In the genomic region with DNA sequence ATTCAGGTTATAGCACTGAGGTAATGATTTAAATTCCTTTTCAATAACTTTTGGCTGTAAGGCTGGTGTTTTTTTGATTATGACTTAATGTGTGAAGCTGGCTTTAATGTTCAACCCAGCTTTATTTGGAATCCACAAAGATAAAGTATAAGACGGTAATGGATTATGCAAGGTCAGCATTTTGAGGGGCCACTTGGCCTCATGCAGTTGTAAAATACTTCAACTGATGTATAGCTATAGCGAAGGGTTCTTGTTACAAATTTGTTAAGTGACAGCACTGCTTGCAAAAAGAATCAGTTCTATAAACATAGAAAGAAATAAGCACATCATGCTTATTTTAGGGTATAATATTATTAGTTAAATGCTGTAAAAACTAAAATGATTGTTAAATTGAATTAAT, we compare ENCODE assay signal across 3 cellular contexts.
TF ChIP-seq lines count a peak whose summit lies in the region.

No MANE protein-coding gene starts in this region.

TF ChIP-seq in HepG2, 621 proteins besides CTCF, POLR2A, EP300 and RAD21:
- TF ChIP-seq MAFF (IDR thresholded peaks at IDR 0.05; ENCODE audit: low read depth, low read length) (peak; percentile 100), MAFK (conservative IDR thresholded peaks at IDR 0.05 in 1 of 2, IDR thresholded peaks at IDR 0.05 in 1 of 2; ENCODE audit: low read length in 2 of 2) (peak; percentile 99 to 100)
- TF ChIP-seq, protein P1, sequence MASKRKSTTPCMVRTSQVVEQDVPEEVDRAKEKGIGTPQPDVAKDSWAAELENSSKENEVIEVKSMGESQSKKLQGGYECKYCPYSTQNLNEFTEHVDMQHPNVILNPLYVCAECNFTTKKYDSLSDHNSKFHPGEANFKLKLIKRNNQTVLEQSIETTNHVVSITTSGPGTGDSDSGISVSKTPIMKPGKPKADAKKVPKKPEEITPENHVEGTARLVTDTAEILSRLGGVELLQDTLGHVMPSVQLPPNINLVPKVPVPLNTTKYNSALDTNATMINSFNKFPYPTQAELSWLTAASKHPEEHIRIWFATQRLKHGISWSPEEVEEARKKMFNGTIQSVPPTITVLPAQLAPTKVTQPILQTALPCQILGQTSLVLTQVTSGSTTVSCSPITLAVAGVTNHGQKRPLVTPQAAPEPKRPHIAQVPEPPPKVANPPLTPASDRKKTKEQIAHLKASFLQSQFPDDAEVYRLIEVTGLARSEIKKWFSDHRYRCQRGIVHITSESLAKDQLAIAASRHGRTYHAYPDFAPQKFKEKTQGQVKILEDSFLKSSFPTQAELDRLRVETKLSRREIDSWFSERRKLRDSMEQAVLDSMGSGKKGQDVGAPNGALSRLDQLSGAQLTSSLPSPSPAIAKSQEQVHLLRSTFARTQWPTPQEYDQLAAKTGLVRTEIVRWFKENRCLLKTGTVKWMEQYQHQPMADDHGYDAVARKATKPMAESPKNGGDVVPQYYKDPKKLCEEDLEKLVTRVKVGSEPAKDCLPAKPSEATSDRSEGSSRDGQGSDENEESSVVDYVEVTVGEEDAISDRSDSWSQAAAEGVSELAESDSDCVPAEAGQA (IDR thresholded peaks at IDR 0.05; ENCODE audit: low read depth), result no peak
- TF ChIP-seq, protein P1 (CRISPR knock-in tag; IDR thresholded peaks at IDR 0.05; ENCODE audit: borderline replicate concordance), result no peak

TF ChIP-seq in HEK293T, 16 proteins besides CTCF, POLR2A, EP300 and RAD21:
- TF ChIP-seq ZNF384 (IDR thresholded peaks at IDR 0.05) (no peak), BHLHE40 (IDR thresholded peaks at IDR 0.05; ENCODE audit: borderline replicate concordance) (no peak), TARDBP (IDR thresholded peaks at IDR 0.05) (no peak)
- TF ChIP-seq, protein P2, sequence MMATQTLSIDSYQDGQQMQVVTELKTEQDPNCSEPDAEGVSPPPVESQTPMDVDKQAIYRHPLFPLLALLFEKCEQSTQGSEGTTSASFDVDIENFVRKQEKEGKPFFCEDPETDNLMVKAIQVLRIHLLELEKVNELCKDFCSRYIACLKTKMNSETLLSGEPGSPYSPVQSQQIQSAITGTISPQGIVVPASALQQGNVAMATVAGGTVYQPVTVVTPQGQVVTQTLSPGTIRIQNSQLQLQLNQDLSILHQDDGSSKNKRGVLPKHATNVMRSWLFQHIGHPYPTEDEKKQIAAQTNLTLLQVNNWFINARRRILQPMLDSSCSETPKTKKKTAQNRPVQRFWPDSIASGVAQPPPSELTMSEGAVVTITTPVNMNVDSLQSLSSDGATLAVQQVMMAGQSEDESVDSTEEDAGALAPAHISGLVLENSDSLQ (IDR thresholded peaks at IDR 0.05), result 0 out of 2 replicates have a peak, but pooled peaks have one; percentile 18

TF ChIP-seq in K562, 482 proteins besides CTCF, POLR2A, EP300 and RAD21:
- TF ChIP-seq, protein P3, sequence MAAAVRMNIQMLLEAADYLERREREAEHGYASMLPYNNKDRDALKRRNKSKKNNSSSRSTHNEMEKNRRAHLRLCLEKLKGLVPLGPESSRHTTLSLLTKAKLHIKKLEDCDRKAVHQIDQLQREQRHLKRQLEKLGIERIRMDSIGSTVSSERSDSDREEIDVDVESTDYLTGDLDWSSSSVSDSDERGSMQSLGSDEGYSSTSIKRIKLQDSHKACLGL (CRISPR knock-in tag; IDR thresholded peaks at IDR 0.05; ENCODE audit: borderline replicate concordance, poor library complexity, severe bottlenecking), result no peak
- TF ChIP-seq MAFG (tag; conservative IDR thresholded peaks at IDR 0.05), result peak; percentile 69
- TF ChIP-seq MAFK (IDR thresholded peaks at IDR 0.05; ENCODE audit: low read length), result peak; percentile 96
- TF ChIP-seq, protein P4, sequence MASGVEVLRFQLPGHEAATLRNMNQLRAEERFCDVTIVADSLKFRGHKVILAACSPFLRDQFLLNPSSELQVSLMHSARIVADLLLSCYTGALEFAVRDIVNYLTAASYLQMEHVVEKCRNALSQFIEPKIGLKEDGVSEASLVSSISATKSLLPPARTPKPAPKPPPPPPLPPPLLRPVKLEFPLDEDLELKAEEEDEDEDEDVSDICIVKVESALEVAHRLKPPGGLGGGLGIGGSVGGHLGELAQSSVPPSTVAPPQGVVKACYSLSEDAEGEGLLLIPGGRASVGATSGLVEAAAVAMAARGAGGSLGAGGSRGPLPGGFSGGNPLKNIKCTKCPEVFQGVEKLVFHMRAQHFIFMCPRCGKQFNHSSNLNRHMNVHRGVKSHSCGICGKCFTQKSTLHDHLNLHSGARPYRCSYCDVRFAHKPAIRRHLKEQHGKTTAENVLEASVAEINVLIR (CRISPR knock-in tag; IDR thresholded peaks at IDR 0.05), result no peak
- no peak for TF ChIP-seq NFE2L1 (tag; IDR thresholded peaks at IDR 0.05; ENCODE audit: borderline replicate concordance, low read depth)
- peak; percentile 42; the same call in 1 of the 2 replicates for TF ChIP-seq C11orf30 (IDR thresholded peaks at IDR 0.05; ENCODE audit: low read depth)
- peak; percentile 72 for TF ChIP-seq ZNF316 (IDR thresholded peaks at IDR 0.05)
- peak; percentile 92 for TF ChIP-seq MAFF (IDR thresholded peaks at IDR 0.05; ENCODE audit: low read length)
- no peak for TF ChIP-seq HMGN3 (IDR thresholded peaks at IDR 0.05; ENCODE audit: borderline replicate concordance, extremely low read depth, insufficient read length, low read depth, low read length)
